In the genomic region with DNA sequence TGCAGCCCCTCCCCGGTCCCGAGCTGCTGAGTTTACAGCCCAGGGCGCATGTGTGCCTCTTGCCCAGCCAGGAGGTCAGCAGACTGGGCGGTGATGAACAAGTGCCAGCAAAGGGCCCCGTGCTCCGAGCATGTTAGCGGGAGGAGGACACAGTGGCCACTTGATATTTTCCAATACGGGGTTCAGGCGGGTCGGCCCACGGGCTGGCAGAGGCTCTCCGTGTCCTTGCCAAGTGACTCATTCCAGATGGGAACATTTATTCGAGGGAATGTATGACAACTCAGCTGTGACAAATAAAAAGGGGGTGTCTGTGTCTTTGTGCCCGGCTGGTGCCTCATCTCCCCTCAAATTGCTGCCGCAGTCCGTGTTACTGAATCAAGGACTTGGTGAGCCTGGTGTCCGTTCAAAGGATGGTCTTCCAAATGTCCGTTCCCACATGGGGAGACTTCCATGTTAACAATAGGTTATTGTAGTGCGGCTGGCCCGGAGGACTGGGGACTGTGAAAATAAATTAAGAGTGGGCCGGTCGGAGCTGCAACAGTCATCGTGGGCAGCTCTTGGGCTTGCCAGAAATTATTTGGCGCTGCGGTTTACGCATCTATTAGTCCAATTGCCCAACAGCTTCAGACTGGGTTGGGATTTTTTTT, we compare ENCODE assay signal across 9 cellular contexts.
A peak's percentile ranks its signal among the peaks of the same experiment; 100 is the strongest.
DNase-seq lines count a peak whose midpoint lies in the region; ATAC-seq lines count a peak whose summit lies in the region.
"Had no signal": no experiment of that assay in that cellular context is flagged by ENCODE, and none has a peak within 500 bp of the region (broad histone marks: within the 10 kb centered on the region; RNA-seq: fewer than 3 reads in every experiment).

No MANE protein-coding gene starts in this region.

- no peaks in the 10 kb centered on the region for H3K27me3 ChIP-seq in skeletal muscle satellite cell (ENCODE audit: control insufficient read depth, insufficient read depth, low read length)

- H3K4me3 ChIP-seq in skeletal muscle satellite cell (ENCODE audit: low read length), result peak overlapping the region; percentile 40

- no peak for ATAC-seq in GM19452 (IDR thresholded peaks at IDR 0.05; ENCODE audit: unreplicated experiment)

- H3K36me3 ChIP-seq in skeletal muscle satellite cell (ENCODE audit: insufficient read depth, low read length), result no peaks in the 10 kb centered on the region

- DNase-seq in GM03348 (ENCODE audit: low spot score), result peak; percentile 87
- peak; percentile 26 to 93 (median 85) for DNase-seq in caudate nucleus (lab: John Stamatoyannopoulos, UW)
- DNase-seq in hippocampal formation (lab: John Stamatoyannopoulos, UW), result peak; percentile 93 to 94
- no peak for DNase-seq in T-helper 2 cell
- no peak for DNase-seq in SHP77 treated with DMSO at 0.1 percent for 48 hours (lab: John Stamatoyannopoulos, UW)
- DNase-seq in activated CD8-positive, alpha-beta memory T cell treated with anti-CD3 and anti-CD28 coated beads, Interleukin-2, amount 50 U/mL, for 4 hours, result no peak
- DNase-seq: NCI-H2029 treated with DMSO at 0.1 percent for 48 hours had no signal

- no peaks in the 10 kb centered on the region for H3K9me3 ChIP-seq in skeletal muscle satellite cell (replicated peaks; ENCODE audit: low read length)

- peak overlapping the region; percentile 56 for H3K9ac ChIP-seq in skeletal muscle satellite cell (ENCODE audit: low read depth, low read length)

- H3K4me2 ChIP-seq in skeletal muscle satellite cell (ENCODE audit: low read length), result peak overlapping the region; percentile 83

- peak overlapping the region; percentile 84 for H3K27ac ChIP-seq in caudate nucleus (ENCODE audit: low read depth, low read length)

- H3K4me1 ChIP-seq in skeletal muscle satellite cell (ENCODE audit: control insufficient read depth, insufficient read depth, low read length), result peaks cover 44% of the 10 kb centered on the region

Comparison
In these comparisons a context has a peak if more than half of its experiments do, and no peak if none do; other contexts are left out.
1. DNase-seq: peak in GM03348 (single experiment), caudate nucleus (61 of 61) and hippocampal formation (2 of 2); none in T-helper 2 cell (0 of 5), SHP77 treated with DMSO at 0.1 percent for 48 hours (single experiment) and activated CD8-positive, alpha-beta memory T cell treated with anti-CD3 and anti-CD28 coated beads, Interleukin-2, amount 50 U/mL, for 4 hours (single experiment).